ENCODE assay signal across 25 cellular contexts in genomic region chr9:8835291-8835690, GRCh38.
"Had no signal": no experiment of that assay in that cellular context is flagged by ENCODE, and none has a peak within 500 bp of the region (broad histone marks: within the 10 kb centered on the region; RNA-seq: fewer than 3 reads in every experiment).

No MANE protein-coding gene starts in this region.

- H3K36me3 Mint-ChIP-seq: activated CD8-positive, alpha-beta memory T cell treated with anti-CD3 and anti-CD28 coated beads, Interleukin-2, amount 10 ng/mL, durations not matched to agents 7 days and 5 days; activated naive CD4-positive, alpha-beta T cell treated with anti-CD3 and anti-CD28 coated beads, Interleukin-2, amount 50 U/mL, for 24 hours; memory B cell; naive thymus-derived CD8-positive, alpha-beta T cell had no signal

- H3K4me3 ChIP-seq: gastroesophageal sphincter, hepatocyte, right lobe of liver, thoracic aorta, upper lobe of left lung had no signal

- H3K4me1 Mint-ChIP-seq: activated CD4-positive, alpha-beta T cell treated with anti-CD3 and anti-CD28 coated beads for 36 hours; activated CD8-positive, alpha-beta memory T cell treated with anti-CD3 and anti-CD28 coated beads, Interleukin-2, amount 10 ng/mL, durations not matched to agents 7 days and 5 days; activated naive CD4-positive, alpha-beta T cell treated with anti-CD3 and anti-CD28 coated beads, Interleukin-2, amount 50 U/mL, for 24 hours; memory B cell; naive thymus-derived CD8-positive, alpha-beta T cell had no signal

- H3K9me3 Mint-ChIP-seq: activated naive CD4-positive, alpha-beta T cell treated with anti-CD3 and anti-CD28 coated beads, Interleukin-2, amount 50 U/mL, for 24 hours; activated T-helper 2 cell treated with anti-CD3 and anti-CD28 coated beads, Interferon-gamma antibody, Interleukin-2, Interleukin-4, amounts not matched to agents 10 μg/mL and 5 μg/mL and 100 μg/mL, durations not matched to agents 14 hours and 24 hours and 36 hours; memory B cell; T-helper 2 cell treated with Interferon-gamma antibody and Interleukin-4, amounts not matched to agents 5 μg/mL and 100 μg/mL, for 36 hours had no signal

- H3K27me3 Mint-ChIP-seq: activated CD8-positive, alpha-beta memory T cell treated with anti-CD3 and anti-CD28 coated beads, Interleukin-2, amount 10 ng/mL, durations not matched to agents 7 days and 5 days; memory B cell had no signal

- DNase-seq: activated CD4-positive, alpha-beta T cell treated with anti-CD3 and anti-CD28 coated beads for 36 hours; activated CD4-positive, CD25-positive, alpha-beta regulatory T cell; activated CD8-positive, alpha-beta memory T cell treated with anti-CD3 and anti-CD28 coated beads, Interleukin-2, amount 10 ng/mL, durations not matched to agents 7 days and 5 days; activated CD8-positive, alpha-beta T cell treated with anti-CD3 and anti-CD28 coated beads, Interleukin-2, amount 10 ng/mL, durations not matched to agents 7 days and 5 days; activated T-cell treated with anti-CD3 and anti-CD28 coated beads, Interleukin-2, amount 50 U/mL, for 48 hours; dermis blood vessel endothelial cell; effector CD4-positive, alpha-beta T cell; erythroblast; islet precursor cell; left colon; midbrain; naive thymus-derived CD8-positive, alpha-beta T cell; right lobe of liver; stimulated activated CD4-positive, alpha-beta T cell treated with anti-CD3 and anti-CD28 coated beads, Interleukin-12 subunit alpha, Interleukin-12 subunit beta, amount 100 ng/mL, for 4 hours; stimulated activated CD4-positive, alpha-beta T cell treated with anti-CD3 and anti-CD28 coated beads, Interleukin-4, amount 100 ng/mL, for 1 hour; stimulated activated naive CD8-positive, alpha-beta T cell treated with anti-CD3 and anti-CD28 coated beads, Interleukin-15, Interleukin-2, amounts not matched to agents 100 U/mL and 50 U/mL, for 24 hours; T-helper 1 cell; upper lobe of left lung had no signal

- ATAC-seq: activated CD4-positive, alpha-beta T cell treated with anti-CD3 and anti-CD28 coated beads for 36 hours; activated CD8-positive, alpha-beta memory T cell treated with anti-CD3 and anti-CD28 coated beads, Interleukin-2, amount 10 ng/mL, durations not matched to agents 7 days and 5 days; activated CD8-positive, alpha-beta T cell treated with anti-CD3 and anti-CD28 coated beads, Interleukin-2, amount 10 ng/mL, durations not matched to agents 7 days and 5 days; gastroesophageal sphincter; left colon; naive thymus-derived CD8-positive, alpha-beta T cell; right lobe of liver; stimulated activated naive CD8-positive, alpha-beta T cell treated with anti-CD3 and anti-CD28 coated beads, Interleukin-15, Interleukin-2, amounts not matched to agents 100 U/mL and 50 U/mL, for 24 hours had no signal

- H3K27ac ChIP-seq: gastroesophageal sphincter, hepatocyte, right lobe of liver, thoracic aorta, upper lobe of left lung had no signal

- H3K4me1 ChIP-seq: gastroesophageal sphincter, right lobe of liver, upper lobe of left lung had no signal

- H3K4me3 Mint-ChIP-seq: activated CD4-positive, alpha-beta T cell treated with anti-CD3 and anti-CD28 coated beads for 36 hours; activated CD8-positive, alpha-beta memory T cell treated with anti-CD3 and anti-CD28 coated beads, Interleukin-2, amount 10 ng/mL, durations not matched to agents 7 days and 5 days; activated CD8-positive, alpha-beta T cell treated with anti-CD3 and anti-CD28 coated beads, Interleukin-2, amount 10 ng/mL, durations not matched to agents 7 days and 5 days; activated naive CD4-positive, alpha-beta T cell treated with anti-CD3 and anti-CD28 coated beads, Interleukin-2, amount 50 U/mL, for 24 hours; memory B cell; naive thymus-derived CD8-positive, alpha-beta T cell; T-helper 2 cell treated with Interferon-gamma antibody and Interleukin-4, amounts not matched to agents 5 μg/mL and 100 μg/mL, for 36 hours had no signal

- H3K27me3 ChIP-seq: gastroesophageal sphincter, hepatocyte, right lobe of liver, upper lobe of left lung had no signal

- H3K36me3 ChIP-seq: gastroesophageal sphincter, right lobe of liver, thoracic aorta, upper lobe of left lung had no signal

- H3K27ac Mint-ChIP-seq: activated CD4-positive, alpha-beta T cell treated with anti-CD3 and anti-CD28 coated beads for 36 hours; activated CD8-positive, alpha-beta memory T cell treated with anti-CD3 and anti-CD28 coated beads, Interleukin-2, amount 10 ng/mL, durations not matched to agents 7 days and 5 days; activated CD8-positive, alpha-beta T cell treated with anti-CD3 and anti-CD28 coated beads, Interleukin-2, amount 10 ng/mL, durations not matched to agents 7 days and 5 days; activated naive CD4-positive, alpha-beta T cell treated with anti-CD3 and anti-CD28 coated beads, Interleukin-2, amount 50 U/mL, for 24 hours; activated T-helper 2 cell treated with anti-CD3 and anti-CD28 coated beads, Interferon-gamma antibody, Interleukin-2, Interleukin-4, amounts not matched to agents 10 μg/mL and 5 μg/mL and 100 μg/mL, durations not matched to agents 14 hours and 24 hours and 36 hours; memory B cell; naive thymus-derived CD8-positive, alpha-beta T cell; T-helper 2 cell treated with Interferon-gamma antibody and Interleukin-4, amounts not matched to agents 5 μg/mL and 100 μg/mL, for 36 hours had no signal

- H3K9me3 ChIP-seq: gastroesophageal sphincter, right lobe of liver, thoracic aorta, upper lobe of left lung had no signal
